Comparison of ENCODE assay signal across 9 cellular contexts in the genomic region with DNA sequence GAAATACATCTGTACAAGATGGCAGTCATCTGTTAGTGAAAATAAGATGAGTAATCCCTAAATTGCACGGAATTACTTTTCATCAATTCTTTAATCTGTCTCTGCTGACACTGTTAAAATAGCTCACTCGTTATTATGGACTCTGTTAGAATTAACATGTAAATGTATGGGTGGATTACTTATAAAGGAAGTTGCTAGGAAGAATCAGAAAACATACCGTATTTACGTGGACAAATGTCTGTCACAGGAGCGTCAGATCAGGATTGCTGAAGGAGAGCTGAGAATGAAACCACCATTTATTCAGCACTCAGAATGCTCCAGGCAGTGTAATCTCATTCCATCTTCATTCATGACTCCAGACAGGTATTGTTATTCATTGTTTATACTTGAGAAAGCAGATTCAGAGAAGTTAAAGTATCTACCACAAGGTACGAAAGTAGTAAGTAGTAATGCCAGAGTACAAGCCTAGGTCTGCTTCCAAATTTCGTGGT. TPM values are rescaled to one million over a fixed set of nuclear protein-coding genes. Genes with fewer than 3 reads are reported as not detected.
DNase-seq lines count a peak whose midpoint lies in the region; ATAC-seq, FAIRE-seq and TF ChIP-seq lines count a peak whose summit lies in the region.
"Had no signal": no experiment of that assay in that cellular context is flagged by ENCODE, and none has a peak within 500 bp of the region (broad histone marks: within the 10 kb centered on the region; RNA-seq: fewer than 3 reads in every experiment).

No MANE protein-coding gene starts in this region.

- no peaks in the 10 kb centered on the region for H3K36me3 ChIP-seq in rectal smooth muscle tissue (ENCODE audit: control insufficient read depth, insufficient read depth, low read length)

- peaks cover 5% of the 10 kb centered on the region for H3K4me1 ChIP-seq in rectal smooth muscle tissue (ENCODE audit: control insufficient read depth, insufficient read depth, low read length)

- peak; percentile 19 for FAIRE-seq in G401.6 (lab: Jason Lieb, UNC)

- no peaks in the 10 kb centered on the region for H3K4me1 Mint-ChIP-seq in activated CD4-positive, alpha-beta T cell treated with anti-CD3 and anti-CD28 coated beads, Interleukin-2, amount 10 ng/mL, durations not matched to agents 24 days and 14 days
- H3K4me1 Mint-ChIP-seq: central memory CD8-positive, alpha-beta T cell had no signal

- H3K27me3 Mint-ChIP-seq in activated CD4-positive, alpha-beta T cell treated with anti-CD3 and anti-CD28 coated beads, Interleukin-2, amount 10 ng/mL, durations not matched to agents 24 days and 14 days: peaks cover 17% of the 10 kb centered on the region

- H3K27ac ChIP-seq in rectal smooth muscle tissue (ENCODE audit: low read depth, low read length): peak overlapping the region; percentile 63

- no peak overlapping the region for H3K27ac Mint-ChIP-seq in activated CD4-positive, alpha-beta T cell treated with anti-CD3 and anti-CD28 coated beads, Interleukin-2, amount 10 ng/mL, durations not matched to agents 24 days and 14 days

- H3K36me3 Mint-ChIP-seq in activated CD4-positive, alpha-beta T cell treated with anti-CD3 and anti-CD28 coated beads, Interleukin-2, amount 10 ng/mL, durations not matched to agents 24 days and 14 days (ENCODE audit: low read depth): no peaks in the 10 kb centered on the region

- DNase-seq in RPMI7951 (ENCODE audit: low read depth): peak; percentile 29
- DNase-seq in fibroblast of mammary gland (ENCODE audit: low read depth): peak; percentile 42
- no peak for DNase-seq in activated CD8-positive, alpha-beta memory T cell treated with anti-CD3 and anti-CD28 coated beads, Interleukin-2, amount 50 U/mL, for 4 hours
- DNase-seq in T-helper 1 cell: no peak
- DNase-seq in activated CD4-positive, alpha-beta T cell treated with anti-CD3 and anti-CD28 coated beads, Interleukin-2, amount 10 ng/mL, durations not matched to agents 24 days and 14 days: no peak

- intact Hi-C loops in activated CD4-positive, alpha-beta T cell treated with anti-CD3 and anti-CD28 coated beads, Interleukin-2, amount 10 ng/mL, durations not matched to agents 24 days and 14 days (cut with micrococcal nuclease): no loop called here

- H3K9ac ChIP-seq in rectal smooth muscle tissue (ENCODE audit: low read length): no peak overlapping the region

- no peak for ATAC-seq in GM18511 (IDR thresholded peaks at IDR 0.05; ENCODE audit: unreplicated experiment)

- no peaks in the 10 kb centered on the region for H3K27me3 ChIP-seq in rectal smooth muscle tissue (ENCODE audit: control insufficient read depth, insufficient read depth, low read length)

- no peak for TF ChIP-seq CTCF in fibroblast of mammary gland (conservative IDR thresholded peaks at IDR 0.05; ENCODE audit: control insufficient read depth, insufficient read depth, low read depth, low read length)

- H3K9me3 Mint-ChIP-seq in activated CD4-positive, alpha-beta T cell treated with anti-CD3 and anti-CD28 coated beads, Interleukin-2, amount 10 ng/mL, durations not matched to agents 24 days and 14 days: no peaks in the 10 kb centered on the region

- peak overlapping the region; percentile 91 for H3K4me3 ChIP-seq in fibroblast of mammary gland (ENCODE audit: control insufficient read depth, low read depth, low read length)
- H3K4me3 ChIP-seq in rectal smooth muscle tissue (ENCODE audit: low read length): peak overlapping the region; percentile 68

- H3K4me3 Mint-ChIP-seq in activated CD4-positive, alpha-beta T cell treated with anti-CD3 and anti-CD28 coated beads, Interleukin-2, amount 10 ng/mL, durations not matched to agents 24 days and 14 days: no peak overlapping the region
- H3K4me3 Mint-ChIP-seq: central memory CD8-positive, alpha-beta T cell had no signal

RNA-seq across cellular contexts. Expression of a gene that starts 1.3 kb away (rescaled TPM):
- 3.8 and 5.4 TPM in 2 replicates for total RNA-seq in RPMI7951 (2014; rRNA removed; shearing (Covaris generic))
- 0.05 and 0.07 TPM in 2 replicates for total RNA-seq in activated CD4-positive, alpha-beta T cell treated with anti-CD3 and anti-CD28 coated beads, Interleukin-2, amount 10 ng/mL, durations not matched to agents 24 days and 14 days

Comparison
In these comparisons a context has a peak if more than half of its experiments do, and no peak if none do; other contexts are left out.
1. DNase-seq: peak in RPMI7951 (single experiment) and fibroblast of mammary gland (single experiment); none in activated CD8-positive, alpha-beta memory T cell treated with anti-CD3 and anti-CD28 coated beads, Interleukin-2, amount 50 U/mL, for 4 hours (single experiment), T-helper 1 cell (0 of 5) and activated CD4-positive, alpha-beta T cell treated with anti-CD3 and anti-CD28 coated beads, Interleukin-2, amount 10 ng/mL, durations not matched to agents 24 days and 14 days (single experiment).